ENCODE assay signal across 25 cellular contexts in genomic region chr3:45081506-45081905, GRCh38. TPM values are rescaled to one million over a fixed set of nuclear protein-coding genes. Genes with fewer than 3 reads are reported as not detected.
"Had no signal": no experiment of that assay in that cellular context is flagged by ENCODE, and none has a peak within 500 bp of the region (broad histone marks: within the 10 kb centered on the region; RNA-seq: fewer than 3 reads in every experiment).

No MANE protein-coding gene starts in this region.

- H3K9me3 ChIP-seq: SK-N-SH had no signal

- H3K9me2 ChIP-seq: SK-N-SH had no signal

- ATAC-seq: Panc1, PC-3 had no signal

- H3K27ac ChIP-seq: HL-60, KMS-11, RWPE1 had no signal

- H3K4me2 ChIP-seq: KMS-11, SK-N-SH had no signal

- DNase-seq: Kasumi-1; MM.1S; NCI-H1092 treated with DMSO at 0.1 percent for 48 hours; NCI-H1436; NCI-H187; NCI-H2029; NCI-H2081 treated with DMSO at 0.1 percent for 48 hours; NCI-H2171; NCI-H345; NCI-H446 treated with DMSO at 0.1 percent for 48 hours; NCI-H510A treated with DMSO at 0.1 percent for 48 hours; NCI-H526; NCI-H748 treated with DMSO at 0.1 percent for 48 hours; NK-92 treated with Interleukin-12 subunit alpha and Interleukin-12 subunit beta, amount 100 ng/mL, for 24 hours; PC-3; SHP77; SK-N-SH; SW 1271 had no signal

- H3K9ac ChIP-seq: KMS-11, SK-N-SH had no signal

RNA-seq across cellular contexts. Expression of gene CLEC3B, which starts 55.4 kb away (rescaled TPM):
- total RNA-seq: HT-29, M059J, SK-MEL-5 had no signal
